8 cellular contexts compared by ENCODE assay signal in the genomic region with DNA sequence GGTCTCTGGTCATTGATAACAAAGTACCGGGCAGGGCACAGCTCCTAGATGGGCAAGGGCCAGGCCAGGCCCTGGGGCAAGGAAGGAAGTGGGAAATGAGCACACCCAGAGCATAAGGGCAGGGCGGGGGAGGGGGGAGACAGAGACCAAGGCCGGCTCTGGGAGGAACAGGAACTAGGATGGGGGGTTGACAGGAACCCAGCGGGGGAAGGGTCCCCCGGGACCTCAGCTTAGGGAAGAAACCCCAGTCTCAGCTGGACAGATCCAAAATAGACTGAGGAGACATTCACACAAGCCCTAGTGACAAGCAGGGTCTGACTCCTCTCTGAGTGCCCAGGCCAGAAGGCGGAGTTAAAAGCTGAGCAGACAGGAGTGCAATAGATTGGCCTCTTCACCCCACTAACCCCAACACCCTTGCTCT. TPM values are rescaled to one million over a fixed set of nuclear protein-coding genes. Genes with fewer than 3 reads are reported as not detected.
DNase-seq lines count a peak whose midpoint lies in the region; ATAC-seq and TF ChIP-seq lines count a peak whose summit lies in the region.

No MANE protein-coding gene starts in this region.

- H3K9me3 ChIP-seq in HCT116 (ENCODE audit: control insufficient read depth in 1 of 2, insufficient read depth in 1 of 2, low read depth in 1 of 2, low read length in 2 of 2) = no peaks in the 10 kb centered on the region
- H3K9me3 ChIP-seq in ectodermal cell (ENCODE audit: control insufficient read depth, low read length) = no peaks in the 10 kb centered on the region
- no peaks in the 10 kb centered on the region for H3K9me3 ChIP-seq in lung (ENCODE audit: control insufficient read depth in 2 of 2, insufficient read depth in 1 of 2, low read length in 1 of 2)
- H3K9me3 ChIP-seq in testis = no peaks in the 10 kb centered on the region

- TF ChIP-seq RAD21 in HCT116 (IDR thresholded peaks at IDR 0.05; ENCODE audit: low read depth) = no peak

- H3K36me3 Mint-ChIP-seq in T-helper 2 cell treated with Interferon-gamma antibody and Interleukin-4, amounts not matched to agents 5 μg/mL and 100 μg/mL, for 36 hours (ENCODE audit: low read depth) = peaks cover 4% of the 10 kb centered on the region

- H3K27me3 ChIP-seq in HCT116 (ENCODE audit: insufficient read depth, low read length) (no peaks in the 10 kb centered on the region), ectodermal cell (ENCODE audit: control insufficient read depth, insufficient read depth, low read length, poor library complexity, severe bottlenecking) (peaks cover 4% of the 10 kb centered on the region), lung (ENCODE audit: control insufficient read depth, insufficient read depth) (no peaks in the 10 kb centered on the region), testis (no peaks in the 10 kb centered on the region)

- RAD21 ChIA-PET in HCT116 (lab: Charles Lee; ENCODE audit: low non-redundant PET in 1 of 2, low total read pairs in 2 of 2, uncharacterized antibody in 2 of 2, unreplicated experiment in 2 of 2) = no interaction called here

- H3K4me3 Mint-ChIP-seq in T-helper 2 cell treated with Interferon-gamma antibody and Interleukin-4, amounts not matched to agents 5 μg/mL and 100 μg/mL, for 36 hours = peak overlapping the region; percentile 99

- peak overlapping the region; percentile 93 for H3K27ac Mint-ChIP-seq in T-helper 2 cell treated with Interferon-gamma antibody and Interleukin-4, amounts not matched to agents 5 μg/mL and 100 μg/mL, for 36 hours

- POLR2A ChIA-PET in HCT116 (lab: Charles Lee) = interaction anchor here (1.2 to 1.5 kb wide), 2 partner anchors 12 to 47 kb away, joined by 7 to 10 read pairs; partner anchors contain the start of genes STOML2 and UNC13B

- H3K27ac ChIP-seq in HCT116 (ENCODE audit: low read depth, low read length) (peak overlapping the region; percentile 56), ectodermal cell (ENCODE audit: insufficient read depth, low read depth, low read length, poor library complexity, severe bottlenecking) (peak overlapping the region; percentile 97), lung (ENCODE audit: low read depth in 1 of 2, low read length in 1 of 2) (peak overlapping the region; percentile 90 to 92), testis (peak overlapping the region; percentile 69 to 94)

- ATAC-seq in HCT116 (no peak), lung (ENCODE audit: insufficient read depth, low FRiP score) (no peak), HG03460 (IDR thresholded peaks at IDR 0.05; ENCODE audit: unreplicated experiment) (no peak)

- no peak for TF ChIP-seq POLR2A in HCT116 (IDR thresholded peaks at IDR 0.05; ENCODE audit: borderline replicate concordance, extremely low read depth, insufficient read depth, insufficient read length)
- no peak for TF ChIP-seq POLR2A in testis (IDR thresholded peaks at IDR 0.05)

- TSS peak; percentile 50 for BruUV-seq in HCT116 (replicated peaks; lab: Mats Ljungman, UMichigan)

- H3K9me2 ChIP-seq in HCT116 (ENCODE audit: insufficient read depth) = no peaks in the 10 kb centered on the region

- H3K9me3 Mint-ChIP-seq in T-helper 2 cell treated with Interferon-gamma antibody and Interleukin-4, amounts not matched to agents 5 μg/mL and 100 μg/mL, for 36 hours = no peaks in the 10 kb centered on the region

- DNase-seq in Ammon's horn (ENCODE audit: low spot score) (peak; percentile 67), HCT116 (ENCODE audit: low read depth, low spot score) (no peak), lung (ENCODE audit: low spot score) (peak; percentile 59), testis (peak; percentile 54)
- peak; percentile 43 for DNase-seq in T-helper 2 cell treated with Interferon-gamma antibody and Interleukin-4, amounts not matched to agents 5 μg/mL and 100 μg/mL, for 36 hours (ENCODE audit: low spot score)
- no peak for DNase-seq in NK-92 treated with Interleukin-12 subunit alpha and Interleukin-12 subunit beta, amount 100 ng/mL, for 24 hours (lab: John Stamatoyannopoulos, UW)

- TF ChIP-seq CTCF in HCT116 (IDR thresholded peaks at IDR 0.05 in 2 of 3, conservative IDR thresholded peaks at IDR 0.05 in 1 of 3; ENCODE audit: borderline replicate concordance in 1 of 3, insufficient read depth in 1 of 3, low read depth in 2 of 3, low read length in 2 of 3) (no peak), lung (IDR thresholded peaks at IDR 0.05; ENCODE audit: control extremely low read depth, extremely low read depth) (no peak), testis (IDR thresholded peaks at IDR 0.05) (no peak)

- H3K27me3 Mint-ChIP-seq in T-helper 2 cell treated with Interferon-gamma antibody and Interleukin-4, amounts not matched to agents 5 μg/mL and 100 μg/mL, for 36 hours (ENCODE audit: low read depth) = no peaks in the 10 kb centered on the region

- H4K20me1 ChIP-seq in HCT116 (ENCODE audit: insufficient read depth) = no peaks in the 10 kb centered on the region

- CTCF ChIA-PET in HCT116 (lab: Charles Lee) = interaction anchor here (0.9 to 2.8 kb wide), 7 partner anchors 143 to 413 kb away, joined by 3 to 22 read pairs (median 3); partner anchors contain the start of gene RUSC2

- intact Hi-C loops in HCT116 (cut with micrococcal nuclease) (loop anchor here (1.0 to 10.0 kb wide), 4 partner anchors 47 to 540 kb away; partner anchors contain the start of genes CCDC107, RMRP, SIT1 and UNC13B), testis (cut with DNase I; ENCODE audit: low total_unique reads) (loop anchor here (10.0 kb wide), 2 partner anchors 360 to 440 kb away; no protein-coding TSS in a partner anchor)

- H3K36me3 ChIP-seq in HCT116 (ENCODE audit: control insufficient read depth in 1 of 2, insufficient read depth in 2 of 2, low read length in 2 of 2) = no peaks in the 10 kb centered on the region
- no peaks in the 10 kb centered on the region for H3K36me3 ChIP-seq in ectodermal cell (ENCODE audit: control insufficient read depth, insufficient read depth, low read length)
- H3K36me3 ChIP-seq in lung (ENCODE audit: control insufficient read depth in 2 of 2, insufficient read depth in 2 of 2, low read length in 2 of 2) = no peaks in the 10 kb centered on the region
- H3K36me3 ChIP-seq in testis (ENCODE audit: low read depth, missing control alignments) = no peaks in the 10 kb centered on the region

- H3K4me2 ChIP-seq in HCT116 (ENCODE audit: low read length) = peak overlapping the region; percentile 98

- H3K79me2 ChIP-seq in HCT116 (ENCODE audit: insufficient read depth, low read length) = no peaks in the 10 kb centered on the region

- H3K4me1 ChIP-seq in HCT116 (ENCODE audit: control insufficient read depth in 1 of 2, insufficient read depth in 2 of 2, low read length in 2 of 2) = peaks cover 40 to 66% of the 10 kb centered on the region in 2 experiments
- peaks cover 22% of the 10 kb centered on the region for H3K4me1 ChIP-seq in ectodermal cell (ENCODE audit: control insufficient read depth, insufficient read depth, low read length)
- H3K4me1 ChIP-seq in lung (ENCODE audit: control insufficient read depth in 2 of 2, insufficient read depth in 2 of 2, low read length in 2 of 2) = peaks cover 14 to 21% of the 10 kb centered on the region in 2 donors
- H3K4me1 ChIP-seq in testis = peaks cover 41% of the 10 kb centered on the region

- H3K9ac ChIP-seq in HCT116 (ENCODE audit: low read length) = peak overlapping the region; percentile 52

- H3K4me1 Mint-ChIP-seq in T-helper 2 cell treated with Interferon-gamma antibody and Interleukin-4, amounts not matched to agents 5 μg/mL and 100 μg/mL, for 36 hours (ENCODE audit: low read depth) = peaks cover 51% of the 10 kb centered on the region

- H2AFZ ChIP-seq in HCT116 (ENCODE audit: low read depth, low read length, poor library complexity, severe bottlenecking) = no peak overlapping the region

- peak overlapping the region; percentile 58 to 68 for H3K4me3 ChIP-seq in HCT116 (replicated peaks in 1 of 2; ENCODE audit: low read depth in 1 of 2, low read length in 2 of 2)
- peak overlapping the region; percentile 56 for H3K4me3 ChIP-seq in ectodermal cell (ENCODE audit: insufficient read depth, low read depth, low read length)
- peak overlapping the region; percentile 57 for H3K4me3 ChIP-seq in lung
- H3K4me3 ChIP-seq in testis = peak overlapping the region; percentile 50 to 65

- 19 to 23% methylated on average over 6 of the region's 6 CpGs for WGBS in ectodermal cell, 2 experiments
- 7% methylated on average over 6 of the region's 6 CpGs for WGBS in lung, 2 donors
- 19 to 21% methylated on average over 5 to 6 of the region's 6 CpGs for WGBS in testis, 2 donors

RNA-seq across cellular contexts. Expression of gene ATOSB, which starts 0.7 kb away (rescaled TPM):
- total RNA-seq in HCT116 (2021; ENCODE audit: unreplicated experiment) = 10.2 TPM
- 13.2 and 13.7 TPM in 2 replicates for polyA plus RNA-seq in HCT116 (2012)
- 19.9 TPM for polyA plus RNA-seq in ectodermal cell (2013, experiment 1 of 4)
- 17.4 TPM for polyA plus RNA-seq in ectodermal cell (2013, experiment 2 of 4)
- 16.0 TPM for polyA plus RNA-seq in ectodermal cell (2013, experiment 3 of 4)
- 18.7 TPM for polyA plus RNA-seq in ectodermal cell (2013, experiment 4 of 4)
- total RNA-seq in lung = 10 to 100 TPM in 1 of 2 donors, 1 to 10 TPM in 1; 9.5 to 31.9 TPM
- 10 to 100 TPM; 14.0 to 32.0 TPM for polyA plus RNA-seq in lung
- total RNA-seq in testis = 10 to 100 TPM; 15.9 to 19.6 TPM
- 16.0 TPM for polyA plus RNA-seq in testis (ENCODE audit: insufficient read depth, low read depth, low replicate concordance)

RNA-seq across cellular contexts. Expression of gene STOML2, which starts 12.0 kb away (rescaled TPM):
- total RNA-seq in HCT116 (2021; ENCODE audit: unreplicated experiment) (245 TPM), lung (10 to 100 TPM; 64.9 to 96.5 TPM), testis (100 to 1,000 TPM in 1 of 2 donors, 10 to 100 TPM in 1; 87.1 to 115 TPM)
- 223 and 254 TPM in 2 replicates for polyA plus RNA-seq in HCT116 (2012)
- 173 TPM for polyA plus RNA-seq in ectodermal cell (2013, experiment 1 of 4)
- 163 TPM for polyA plus RNA-seq in ectodermal cell (2013, experiment 2 of 4)
- polyA plus RNA-seq in ectodermal cell (2013, experiment 3 of 4) = 129 TPM
- polyA plus RNA-seq in ectodermal cell (2013, experiment 4 of 4) = 148 TPM
- polyA plus RNA-seq in lung (100 to 1,000 TPM in 1 of 2 donors, 10 to 100 TPM in 1; 50.3 to 116 TPM), testis (ENCODE audit: insufficient read depth, low read depth, low replicate concordance) (102 TPM)

RNA-seq across cellular contexts. Expression of gene PIGO, which starts 18.5 kb away (rescaled TPM):
- 24.0 TPM for total RNA-seq in HCT116 (2021; ENCODE audit: unreplicated experiment)
- 19.8 and 22.1 TPM in 2 replicates for polyA plus RNA-seq in HCT116 (2012)
- 21.6 TPM for polyA plus RNA-seq in ectodermal cell (2013, experiment 1 of 4)
- polyA plus RNA-seq in ectodermal cell (2013, experiment 2 of 4) = 19.7 TPM
- polyA plus RNA-seq in ectodermal cell (2013, experiment 3 of 4) = 17.9 TPM
- 19.7 TPM for polyA plus RNA-seq in ectodermal cell (2013, experiment 4 of 4)
- total RNA-seq in lung = 10 to 100 TPM; 20.4 to 38.1 TPM
- polyA plus RNA-seq in lung = 10 to 100 TPM; 13.8 to 20.0 TPM
- total RNA-seq in testis = 10 to 100 TPM; 27.6 to 33.1 TPM
- 41.4 TPM for polyA plus RNA-seq in testis (ENCODE audit: insufficient read depth, low read depth, low replicate concordance)

RNA-seq across cellular contexts. Expression of gene FANCG, which starts 35.2 kb away (rescaled TPM):
- total RNA-seq in HCT116 (2021; ENCODE audit: unreplicated experiment) (82.3 TPM), lung (10 to 100 TPM; 15.2 to 15.4 TPM), testis (10 to 100 TPM; 32.3 to 57.2 TPM)
- 51.5 and 67.5 TPM in 2 replicates for polyA plus RNA-seq in HCT116 (2012)
- polyA plus RNA-seq in ectodermal cell (2013, experiment 1 of 4) = 80.4 TPM
- polyA plus RNA-seq in ectodermal cell (2013, experiment 2 of 4) = 86.7 TPM
- polyA plus RNA-seq in ectodermal cell (2013, experiment 3 of 4) = 56.1 TPM
- 67.0 TPM for polyA plus RNA-seq in ectodermal cell (2013, experiment 4 of 4)
- polyA plus RNA-seq in lung (10 to 100 TPM in 1 of 2 donors, 1 to 10 TPM in 1; 7.2 to 20.6 TPM), testis (ENCODE audit: insufficient read depth, low read depth, low replicate concordance) (25.5 TPM)

RNA-seq across cellular contexts. Expression of gene VCP, which starts 42.5 kb away (rescaled TPM):
- total RNA-seq in HCT116 (2021; ENCODE audit: unreplicated experiment) (170 TPM), lung (100 to 1,000 TPM; 164 to 249 TPM), testis (100 to 1,000 TPM; 171 to 186 TPM)
- 169 and 178 TPM in 2 replicates for polyA plus RNA-seq in HCT116 (2012)
- 310 TPM for polyA plus RNA-seq in ectodermal cell (2013, experiment 1 of 4)
- 337 TPM for polyA plus RNA-seq in ectodermal cell (2013, experiment 2 of 4)
- polyA plus RNA-seq in ectodermal cell (2013, experiment 3 of 4) = 217 TPM
- polyA plus RNA-seq in ectodermal cell (2013, experiment 4 of 4) = 273 TPM
- polyA plus RNA-seq in lung (100 to 1,000 TPM in 1 of 2 donors, 10 to 100 TPM in 1; 58.5 to 193 TPM), testis (ENCODE audit: insufficient read depth, low read depth, low replicate concordance) (229 TPM)

Comparison
In these comparisons a context has a peak if more than half of its experiments do, and no peak if none do; other contexts are left out.
1. DNase-seq: peak in Ammon's horn (single experiment), T-helper 2 cell treated with Interferon-gamma antibody and Interleukin-4, amounts not matched to agents 5 μg/mL and 100 μg/mL, for 36 hours (single experiment), lung (single experiment) and testis (single experiment); none in HCT116 (single experiment) and NK-92 treated with Interleukin-12 subunit alpha and Interleukin-12 subunit beta, amount 100 ng/mL, for 24 hours (single experiment).
2. Peak in every context shown above with its lines, with median percentiles within 50 percentile points of each other: H3K27ac ChIP-seq and H3K4me3 ChIP-seq.